Comparison of ENCODE assay signal across 1 cellular context in the genomic region with DNA sequence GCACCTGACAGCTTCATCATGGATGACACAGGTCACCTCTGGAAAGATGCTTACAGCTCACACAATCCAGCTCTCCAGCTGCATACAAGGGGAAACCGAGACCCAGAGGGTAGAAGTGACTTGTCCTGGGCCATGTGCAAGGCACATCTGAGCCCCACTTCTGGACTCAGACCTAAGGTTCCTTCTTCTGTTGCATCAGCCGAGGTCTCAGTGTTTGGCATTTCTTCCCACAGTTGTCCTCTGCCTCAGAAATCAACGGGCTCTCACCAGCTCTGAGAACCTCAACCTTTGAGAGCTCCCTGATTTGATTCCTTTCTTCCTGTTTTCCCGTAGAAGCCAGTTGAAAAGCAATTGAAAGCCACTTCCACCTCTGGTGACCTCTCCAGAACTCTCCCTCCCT.
TF ChIP-seq lines count a peak whose summit lies in the region.

No MANE protein-coding gene starts in this region.

TF ChIP-seq in H1, 55 proteins besides CTCF, POLR2A, EP300 and RAD21:
- TF ChIP-seq RXRA (IDR thresholded peaks at IDR 0.05; ENCODE audit: insufficient read depth, low read depth, low read length), result no peak
- TF ChIP-seq PHF8 (conservative IDR thresholded peaks at IDR 0.05; ENCODE audit: low read depth, low read length), result no peak
- TF ChIP-seq, protein P1, sequence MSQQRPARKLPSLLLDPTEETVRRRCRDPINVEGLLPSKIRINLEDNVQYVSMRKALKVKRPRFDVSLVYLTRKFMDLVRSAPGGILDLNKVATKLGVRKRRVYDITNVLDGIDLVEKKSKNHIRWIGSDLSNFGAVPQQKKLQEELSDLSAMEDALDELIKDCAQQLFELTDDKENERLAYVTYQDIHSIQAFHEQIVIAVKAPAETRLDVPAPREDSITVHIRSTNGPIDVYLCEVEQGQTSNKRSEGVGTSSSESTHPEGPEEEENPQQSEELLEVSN (IDR thresholded peaks at IDR 0.05), result no peak
- TF ChIP-seq NANOG (IDR thresholded peaks at IDR 0.05; ENCODE audit: insufficient read depth, low read depth, low read length, poor library complexity, severe bottlenecking), result no peak
- no peak for TF ChIP-seq ATF2 (IDR thresholded peaks at IDR 0.05; ENCODE audit: low read length)
- TF ChIP-seq CTBP2 (IDR thresholded peaks at IDR 0.05; ENCODE audit: borderline replicate concordance, insufficient read depth, insufficient read length, low read length), result no peak
- TF ChIP-seq CHD2 (IDR thresholded peaks at IDR 0.05; ENCODE audit: low read length), result no peak
- no peak for TF ChIP-seq HDAC2 (IDR thresholded peaks at IDR 0.05; ENCODE audit: borderline replicate concordance in 1 of 2, low read depth in 2 of 2, low read length in 2 of 2)
- no peak for TF ChIP-seq RNF2 (IDR thresholded peaks at IDR 0.05; ENCODE audit: borderline replicate concordance, low read depth, low read length, missing control alignments, poor library complexity, severe bottlenecking)
- no peak for TF ChIP-seq POLR2AphosphoS5 (IDR thresholded peaks at IDR 0.05; ENCODE audit: low read depth, low read length)
- no peak for TF ChIP-seq BACH1 (IDR thresholded peaks at IDR 0.05; ENCODE audit: low read length)
- no peak for TF ChIP-seq SUZ12 (IDR thresholded peaks at IDR 0.05; ENCODE audit: low read length)
- TF ChIP-seq, protein P2, sequence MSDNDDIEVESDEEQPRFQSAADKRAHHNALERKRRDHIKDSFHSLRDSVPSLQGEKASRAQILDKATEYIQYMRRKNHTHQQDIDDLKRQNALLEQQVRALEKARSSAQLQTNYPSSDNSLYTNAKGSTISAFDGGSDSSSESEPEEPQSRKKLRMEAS (IDR thresholded peaks at IDR 0.05), result no peak
- no peak for TF ChIP-seq GABPA (IDR thresholded peaks at IDR 0.05; ENCODE audit: borderline replicate concordance, insufficient read depth, low read length)
- no peak for TF ChIP-seq KDM1A (IDR thresholded peaks at IDR 0.05; ENCODE audit: borderline replicate concordance, low read length)
- TF ChIP-seq MAFK (IDR thresholded peaks at IDR 0.05; ENCODE audit: low read depth, low read length), result no peak
- no peak for TF ChIP-seq JUND (IDR thresholded peaks at IDR 0.05; ENCODE audit: low read length)
- TF ChIP-seq SP4 (IDR thresholded peaks at IDR 0.05; ENCODE audit: low read length), result no peak
- no peak for TF ChIP-seq FOSL1 (IDR thresholded peaks at IDR 0.05; ENCODE audit: insufficient read depth, low read depth, low read length)
